In genomic region chr3:134810850-134811249, GRCh38 we compare ENCODE assay signal across 28 cellular contexts. TPM values are rescaled to one million over a fixed set of nuclear protein-coding genes. Genes with fewer than 3 reads are reported as not detected.
"Had no signal": no experiment of that assay in that cellular context is flagged by ENCODE, and none has a peak within 500 bp of the region (broad histone marks: within the 10 kb centered on the region; RNA-seq: fewer than 3 reads in every experiment).

No MANE protein-coding gene starts in this region.

- H3K36me3 Mint-ChIP-seq: activated naive CD4-positive, alpha-beta T cell treated with anti-CD3 and anti-CD28 coated beads, Interleukin-2, amount 10 ng/mL, durations not matched to agents 7 days and 5 days; activated naive CD8-positive, alpha-beta T cell treated with anti-CD3 and anti-CD28 coated beads for 36 hours had no signal

- H3K9ac ChIP-seq: SK-N-SH had no signal

- H3K4me1 ChIP-seq: Peyer's patch, SJSA1 had no signal

- H3K27ac Mint-ChIP-seq: activated CD4-positive, alpha-beta T cell treated with anti-CD3 and anti-CD28 coated beads for 36 hours; activated CD4-positive, alpha-beta T cell treated with anti-CD3 and anti-CD28 coated beads, Interleukin-2, amount 10 ng/mL, durations not matched to agents 7 days and 5 days; activated CD8-positive, alpha-beta T cell treated with anti-CD3 and anti-CD28 coated beads, Interleukin-2, amount 10 ng/mL, durations not matched to agents 7 days and 5 days; activated naive CD4-positive, alpha-beta T cell treated with anti-CD3 and anti-CD28 coated beads, Interleukin-2, amount 10 ng/mL, durations not matched to agents 7 days and 5 days; activated naive CD8-positive, alpha-beta T cell treated with anti-CD3 and anti-CD28 coated beads for 36 hours; T-helper 1 cell treated with Interleukin-12 subunit alpha and Interleukin-12 subunit beta and Interleukin-4 antibody, amounts not matched to agents 30 μg/mL and 1 μg/mL, for 36 hours; T-helper 2 cell treated with Interferon-gamma antibody and Interleukin-4, amounts not matched to agents 5 μg/mL and 100 μg/mL, for 36 hours had no signal

- H3K4me3 ChIP-seq: Peyer's patch, SJSA1 had no signal

- DNase-seq: activated CD4-positive, alpha-beta T cell treated with anti-CD3 and anti-CD28 coated beads for 36 hours; activated CD4-positive, alpha-beta T cell treated with anti-CD3 and anti-CD28 coated beads, Interleukin-2, amount 10 ng/mL, durations not matched to agents 7 days and 5 days; activated CD4-positive, alpha-beta T cell treated with anti-CD3 and anti-CD28 coated beads, Interleukin-2, amount 50 U/mL, for 48 hours; activated CD8-positive, alpha-beta T cell treated with anti-CD3 and anti-CD28 coated beads, Interleukin-2, amount 10 ng/mL, durations not matched to agents 7 days and 5 days; activated effector memory CD4-positive, alpha-beta T cell treated with Interleukin-2 at 50 U/mL for 16 hours; activated naive CD4-positive, alpha-beta T cell treated with anti-CD3 and anti-CD28 coated beads, Interleukin-2, amount 10 ng/mL, durations not matched to agents 7 days and 5 days; activated naive CD8-positive, alpha-beta T cell treated with anti-CD3 and anti-CD28 coated beads for 36 hours; activated T-cell treated with anti-CD3 and anti-CD28 coated beads for 4 hours; activated T-cell treated with anti-CD3 and anti-CD28 coated beads, Interleukin-2, amount 50 U/mL, for 4 hours; amniotic stem cell; aorta; brain microvascular endothelial cell; central memory CD4-positive, alpha-beta T cell; NCI-H1092 treated with DMSO at 0.1 percent for 48 hours; NCI-H187 treated with DMSO at 0.1 percent for 48 hours; NCI-H2081; NCI-H2171 treated with DMSO at 0.1 percent for 48 hours; NCI-H446; NCI-H510A treated with DMSO at 0.1 percent for 48 hours; PC-3; Peyer's patch; RPMI8226; SHP77 treated with DMSO at 0.1 percent for 48 hours; SK-N-SH had no signal

- H3K9me3 ChIP-seq: Peyer's patch, SJSA1, SK-N-SH had no signal

- H3K4me3 Mint-ChIP-seq: activated CD4-positive, alpha-beta T cell treated with anti-CD3 and anti-CD28 coated beads for 36 hours; activated CD4-positive, alpha-beta T cell treated with anti-CD3 and anti-CD28 coated beads, Interleukin-2, amount 10 ng/mL, durations not matched to agents 7 days and 5 days; activated CD8-positive, alpha-beta T cell treated with anti-CD3 and anti-CD28 coated beads, Interleukin-2, amount 10 ng/mL, durations not matched to agents 7 days and 5 days; activated naive CD4-positive, alpha-beta T cell treated with anti-CD3 and anti-CD28 coated beads, Interleukin-2, amount 10 ng/mL, durations not matched to agents 7 days and 5 days; activated naive CD8-positive, alpha-beta T cell treated with anti-CD3 and anti-CD28 coated beads for 36 hours; activated T-cell treated with anti-CD3 and anti-CD28 coated beads, Interleukin-2, amount 50 U/mL, for 4 hours; T-helper 1 cell treated with Interleukin-12 subunit alpha and Interleukin-12 subunit beta and Interleukin-4 antibody, amounts not matched to agents 30 μg/mL and 1 μg/mL, for 36 hours; T-helper 2 cell treated with Interferon-gamma antibody and Interleukin-4, amounts not matched to agents 5 μg/mL and 100 μg/mL, for 36 hours had no signal

- H3K36me3 ChIP-seq: brain microvascular endothelial cell, Peyer's patch, SJSA1 had no signal

- ATAC-seq: activated CD4-positive, alpha-beta T cell treated with anti-CD3 and anti-CD28 coated beads for 36 hours; activated CD4-positive, CD25-positive, alpha-beta regulatory T cell treated with anti-CD3 and anti-CD28 coated beads, Interleukin-2, amount 50 U/mL, for 24 hours; activated CD8-positive, alpha-beta T cell treated with anti-CD3 and anti-CD28 coated beads, Interleukin-2, amount 10 ng/mL, durations not matched to agents 7 days and 5 days; activated T-cell treated with anti-CD3 and anti-CD28 coated beads, Interleukin-2, amount 50 U/mL, for 4 hours; PC-3 had no signal

- H3K4me1 Mint-ChIP-seq: activated naive CD4-positive, alpha-beta T cell treated with anti-CD3 and anti-CD28 coated beads, Interleukin-2, amount 10 ng/mL, durations not matched to agents 7 days and 5 days had no signal

- H3K27ac ChIP-seq: brain microvascular endothelial cell, Peyer's patch, SJSA1 had no signal

- H3K4me2 ChIP-seq: SK-N-SH had no signal

- H3K9me3 Mint-ChIP-seq: activated CD4-positive, alpha-beta T cell treated with anti-CD3 and anti-CD28 coated beads, Interleukin-2, amount 10 ng/mL, durations not matched to agents 7 days and 5 days; activated naive CD4-positive, alpha-beta T cell treated with anti-CD3 and anti-CD28 coated beads, Interleukin-2, amount 10 ng/mL, durations not matched to agents 7 days and 5 days; activated naive CD8-positive, alpha-beta T cell treated with anti-CD3 and anti-CD28 coated beads for 36 hours; activated T-cell treated with anti-CD3 and anti-CD28 coated beads, Interleukin-2, amount 50 U/mL, for 4 hours; T-helper 1 cell treated with Interleukin-12 subunit alpha and Interleukin-12 subunit beta and Interleukin-4 antibody, amounts not matched to agents 30 μg/mL and 1 μg/mL, for 36 hours; T-helper 2 cell treated with Interferon-gamma antibody and Interleukin-4, amounts not matched to agents 5 μg/mL and 100 μg/mL, for 36 hours had no signal

- H3K27me3 ChIP-seq: brain microvascular endothelial cell, Peyer's patch had no signal

RNA-seq across cellular contexts. Expression of gene EPHB1, which starts 15.8 kb away (rescaled TPM):
- total RNA-seq: activated naive CD8-positive, alpha-beta T cell treated with anti-CD3 and anti-CD28 coated beads for 36 hours; SJSA1 had no signal
